24 cellular contexts compared by ENCODE assay signal in the genomic region with DNA sequence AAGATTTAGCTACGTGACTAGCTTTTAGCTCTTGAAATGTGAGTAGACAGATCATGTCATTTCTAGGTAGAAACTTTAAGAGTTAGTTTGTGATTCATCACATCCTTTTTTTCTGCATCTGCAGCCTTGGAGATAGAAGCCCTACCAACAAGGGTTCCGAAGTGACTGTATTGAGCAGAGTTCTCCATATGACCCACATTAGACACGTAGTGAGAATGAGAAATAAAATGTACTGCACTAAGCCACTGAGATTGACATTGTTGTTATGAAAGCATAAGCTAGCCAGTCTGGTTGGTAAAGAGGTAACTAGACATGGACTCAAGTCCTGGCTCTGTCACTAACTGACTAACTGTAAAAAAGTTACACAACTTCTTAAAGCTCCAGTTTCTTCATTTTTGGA.
"Had no signal": no experiment of that assay in that cellular context is flagged by ENCODE, and none has a peak within 500 bp of the region (broad histone marks: within the 10 kb centered on the region; RNA-seq: fewer than 3 reads in every experiment).

No MANE protein-coding gene starts in this region.

- ATAC-seq: left colon, left lung, natural killer cell, right lobe of liver had no signal

- H3K4me3 Mint-ChIP-seq: immature natural killer cell; mesothelial cell of epicardium; naive B cell; natural killer cell; nephron progenitor cell; stimulated activated naive CD8-positive, alpha-beta T cell treated with anti-CD3 and anti-CD28 coated beads, Interleukin-15, Interleukin-2, amounts not matched to agents 100 ng/mL and 50 ng/mL, for 24 hours; type B pancreatic cell had no signal

- H3K27me3 ChIP-seq: left lung, right atrium auricular region, right lobe of liver, suprapubic skin, tibial nerve, uterus had no signal

- H3K27ac Mint-ChIP-seq: immature natural killer cell; mesothelial cell of epicardium; natural killer cell; nephron progenitor cell; stimulated activated naive CD8-positive, alpha-beta T cell treated with anti-CD3 and anti-CD28 coated beads, Interleukin-15, Interleukin-2, amounts not matched to agents 100 ng/mL and 50 ng/mL, for 24 hours; type B pancreatic cell had no signal

- H3K9me3 Mint-ChIP-seq: mesothelial cell of epicardium; natural killer cell; nephron progenitor cell; stimulated activated naive CD8-positive, alpha-beta T cell treated with anti-CD3 and anti-CD28 coated beads, Interleukin-15, Interleukin-2, amounts not matched to agents 100 ng/mL and 50 ng/mL, for 24 hours; type B pancreatic cell had no signal

- H3K36me3 ChIP-seq: left lung, right atrium auricular region, right lobe of liver, suprapubic skin, tibial nerve, uterus had no signal

- H3K9ac ChIP-seq: parathyroid adenoma had no signal

- H3K4me1 ChIP-seq: left lung, parathyroid adenoma, right atrium auricular region, right lobe of liver, suprapubic skin, tibial nerve, uterus had no signal

- H3K4me2 ChIP-seq: smooth muscle cell had no signal

- H3K4me3 ChIP-seq: left lung, lung, right atrium auricular region, right lobe of liver, smooth muscle cell, suprapubic skin, tibial nerve, uterus had no signal

- H3K4me1 Mint-ChIP-seq: immature natural killer cell, mesothelial cell of epicardium, naive B cell, natural killer cell, nephron progenitor cell had no signal

- DNase-seq: hypothalamus; immature natural killer cell; kidney; left colon; left lung; mesendoderm; naive B cell; natural killer cell; nephron progenitor cell; nucleus accumbens; right lobe of liver; stimulated activated CD4-positive, alpha-beta T cell treated with anti-CD3 and anti-CD28 coated beads, Interleukin-1b, Interleukin-23, amount 100 ng/mL, for 48 hours; stimulated activated CD4-positive, alpha-beta T cell treated with anti-CD3 and anti-CD28 coated beads, Interleukin-2, amount 100 ng/mL, for 48 hours; stimulated activated naive CD4-positive, alpha-beta T cell; uterus had no signal

- H3K36me3 Mint-ChIP-seq: immature natural killer cell, mesothelial cell of epicardium, naive B cell, natural killer cell, type B pancreatic cell had no signal

- H3K9me3 ChIP-seq: left lung, right atrium auricular region, right lobe of liver, suprapubic skin, tibial nerve, uterus had no signal

- H2AFZ ChIP-seq: parathyroid adenoma had no signal

- H3K27ac ChIP-seq: left lung, parathyroid adenoma, right atrium auricular region, right lobe of liver, suprapubic skin, tibial nerve, uterus had no signal
